In genomic region chr2:151777911-151778310, GRCh38 we compare ENCODE assay signal across 17 cellular contexts. TPM values are rescaled to one million over a fixed set of nuclear protein-coding genes. Genes with fewer than 3 reads are reported as not detected.
DNase-seq lines count a peak whose midpoint lies in the region; ATAC-seq, FAIRE-seq and TF ChIP-seq lines count a peak whose summit lies in the region.
"Had no signal": no experiment of that assay in that cellular context is flagged by ENCODE, and none has a peak within 500 bp of the region (broad histone marks: within the 10 kb centered on the region; RNA-seq: fewer than 3 reads in every experiment).

No MANE protein-coding gene starts in this region.

- TF ChIP-seq CTCF in astrocyte (IDR thresholded peaks at IDR 0.05; ENCODE audit: insufficient read depth, low read depth, low read length): no peak
- TF ChIP-seq CTCF in Calu3 (IDR thresholded peaks at IDR 0.05; ENCODE audit: unreplicated experiment): no peak

- no peaks in the 10 kb centered on the region for H3K9me3 Mint-ChIP-seq in activated CD4-positive, alpha-beta T cell treated with anti-CD3 and anti-CD28 coated beads, Interleukin-2, amount 10 ng/mL, durations not matched to agents 24 days and 14 days
- H3K9me3 Mint-ChIP-seq in astrocyte (ENCODE audit: unreplicated experiment): peaks cover 6% of the 10 kb centered on the region
- peaks cover 1% of the 10 kb centered on the region for H3K9me3 Mint-ChIP-seq in memory B cell
- H3K9me3 Mint-ChIP-seq in Calu3 (ENCODE audit: low read depth, unreplicated experiment): no peaks in the 10 kb centered on the region

- H3K9me3 ChIP-seq in astrocyte (ENCODE audit: insufficient read depth, low read depth, low read length): no peaks in the 10 kb centered on the region
- H3K9me3 ChIP-seq: A549, BLaER1 had no signal

- no peaks in the 10 kb centered on the region for H3K4me1 Mint-ChIP-seq in activated CD4-positive, alpha-beta T cell treated with anti-CD3 and anti-CD28 coated beads, Interleukin-2, amount 10 ng/mL, durations not matched to agents 24 days and 14 days
- peaks cover 3% of the 10 kb centered on the region for H3K4me1 Mint-ChIP-seq in astrocyte (ENCODE audit: low read depth, unreplicated experiment)
- H3K4me1 Mint-ChIP-seq in memory B cell: peaks cover 24% of the 10 kb centered on the region
- H3K4me1 Mint-ChIP-seq in Calu3 (ENCODE audit: low read depth, unreplicated experiment): peaks cover 9% of the 10 kb centered on the region
- H3K4me1 Mint-ChIP-seq: CD14-positive monocyte had no signal

- peak; percentile 14 for DNase-seq in activated CD4-positive, alpha-beta T cell treated with anti-CD3 and anti-CD28 coated beads, Interleukin-2, amount 10 ng/mL, durations not matched to agents 24 days and 14 days
- no peak for DNase-seq in activated CD4-positive, alpha-beta T cell treated with anti-CD3 and anti-CD28 coated beads for 48 hours
- DNase-seq in astrocyte (ENCODE audit: low read depth) (peak; percentile 57), memory B cell (ENCODE audit: low spot score in 2 of 2) (no peak), Calu3 (no peak)
- DNase-seq: CD4-positive, alpha-beta memory T cell; DMS79 treated with DMSO at 0.1 percent for 48 hours; GF-D8 had no signal

- H3K36me3 ChIP-seq in astrocyte (ENCODE audit: insufficient read depth, low read length): peaks cover 3% of the 10 kb centered on the region

- no peaks in the 10 kb centered on the region for H3K79me2 ChIP-seq in astrocyte (ENCODE audit: insufficient read depth, low read length)

- intact Hi-C loops in activated CD4-positive, alpha-beta T cell treated with anti-CD3 and anti-CD28 coated beads, Interleukin-2, amount 10 ng/mL, durations not matched to agents 24 days and 14 days (cut with micrococcal nuclease): no loop called here
- intact Hi-C loops in Calu3 (cut with micrococcal nuclease; ENCODE audit: unreplicated experiment): no loop called here

- H4K20me1 ChIP-seq in astrocyte (ENCODE audit: insufficient read depth, low read length): no peaks in the 10 kb centered on the region
- H4K20me1 ChIP-seq: BLaER1 had no signal

- H3K27ac Mint-ChIP-seq in activated CD4-positive, alpha-beta T cell treated with anti-CD3 and anti-CD28 coated beads, Interleukin-2, amount 10 ng/mL, durations not matched to agents 24 days and 14 days: no peak overlapping the region
- H3K27ac Mint-ChIP-seq in astrocyte (ENCODE audit: unreplicated experiment): no peak overlapping the region
- peak overlapping the region; percentile 88 for H3K27ac Mint-ChIP-seq in memory B cell
- no peak overlapping the region for H3K27ac Mint-ChIP-seq in Calu3 (ENCODE audit: unreplicated experiment)
- H3K27ac Mint-ChIP-seq: GM23338 had no signal

- H3K4me1 ChIP-seq in astrocyte (ENCODE audit: insufficient read depth, low read length): peaks cover 14% of the 10 kb centered on the region

- no TSS peak for BruUV-seq in Calu3 (replicated peaks; lab: Mats Ljungman, UMichigan)

- CTCF ChIA-PET in Calu3 (lab: Charles Lee): no interaction called here

- no peaks in the 10 kb centered on the region for H3K27me3 Mint-ChIP-seq in activated CD4-positive, alpha-beta T cell treated with anti-CD3 and anti-CD28 coated beads, Interleukin-2, amount 10 ng/mL, durations not matched to agents 24 days and 14 days
- H3K27me3 Mint-ChIP-seq in astrocyte (ENCODE audit: low read depth, unreplicated experiment) (no peaks in the 10 kb centered on the region), memory B cell (no peaks in the 10 kb centered on the region), Calu3 (ENCODE audit: unreplicated experiment) (no peaks in the 10 kb centered on the region)
- H3K27me3 Mint-ChIP-seq: CD4-positive, alpha-beta memory T cell had no signal

- H3K4me3 Mint-ChIP-seq in activated CD4-positive, alpha-beta T cell treated with anti-CD3 and anti-CD28 coated beads, Interleukin-2, amount 10 ng/mL, durations not matched to agents 24 days and 14 days: no peak overlapping the region
- H3K4me3 Mint-ChIP-seq in astrocyte (ENCODE audit: unreplicated experiment): no peak overlapping the region
- H3K4me3 Mint-ChIP-seq in memory B cell: no peak overlapping the region
- H3K4me3 Mint-ChIP-seq in Calu3 (ENCODE audit: low read depth, unreplicated experiment): no peak overlapping the region
- H3K4me3 Mint-ChIP-seq: CD14-positive monocyte; CD4-positive, alpha-beta memory T cell; GM23338 had no signal

- H3K27ac ChIP-seq in astrocyte (ENCODE audit: low read depth, low read length): no peak overlapping the region
- H3K27ac ChIP-seq: 22Rv1, A549, BLaER1, HL-60 had no signal

- no peak overlapping the region for H3K9ac ChIP-seq in astrocyte (ENCODE audit: low read length)
- H3K9ac ChIP-seq: BLaER1 had no signal

- no peak overlapping the region for H3K4me3 ChIP-seq in astrocyte (ENCODE audit: insufficient read depth, low read depth, low read length)
- H3K4me3 ChIP-seq: A549, BLaER1, GM23338 had no signal

- H2AFZ ChIP-seq in astrocyte (ENCODE audit: low read depth, low read length): no peak overlapping the region
- H2AFZ ChIP-seq: GM23338 had no signal

- no peak overlapping the region for H3K4me2 ChIP-seq in astrocyte (ENCODE audit: low read length)
- H3K4me2 ChIP-seq: A549, BLaER1, GM23338 had no signal

- no peaks in the 10 kb centered on the region for H3K27me3 ChIP-seq in astrocyte (ENCODE audit: insufficient read depth, low read length)
- H3K27me3 ChIP-seq: BLaER1 had no signal

- ATAC-seq in memory B cell (ENCODE audit: low read depth) (no peak), GM18519 (IDR thresholded peaks at IDR 0.05; ENCODE audit: low FRiP score, unreplicated experiment) (no peak), HG03139 (IDR thresholded peaks at IDR 0.05; ENCODE audit: unreplicated experiment) (no peak)

- no peak for FAIRE-seq in astrocyte (lab: Jason Lieb, UNC)
- FAIRE-seq: A549, H54 had no signal

- peaks cover 47% of the 10 kb centered on the region for H3K36me3 Mint-ChIP-seq in activated CD4-positive, alpha-beta T cell treated with anti-CD3 and anti-CD28 coated beads, Interleukin-2, amount 10 ng/mL, durations not matched to agents 24 days and 14 days (ENCODE audit: low read depth)
- H3K36me3 Mint-ChIP-seq in astrocyte (ENCODE audit: low read depth, unreplicated experiment) (peaks cover 35% of the 10 kb centered on the region), memory B cell (peaks cover 44% of the 10 kb centered on the region), Calu3 (ENCODE audit: insufficient read depth, unreplicated experiment) (peaks cover 23% of the 10 kb centered on the region)

RNA-seq across cellular contexts. Expression of gene NEB, which starts 43.6 kb away (rescaled TPM):
- 0.02 and 0.09 TPM in 2 replicates for total RNA-seq in activated CD4-positive, alpha-beta T cell treated with anti-CD3 and anti-CD28 coated beads, Interleukin-2, amount 10 ng/mL, durations not matched to agents 24 days and 14 days
- total RNA-seq in astrocyte: 0.82 and 0.94 TPM in 2 replicates
- 27.5 and 50.0 TPM in 2 replicates for total RNA-seq in Calu3 (2022)

RNA-seq across cellular contexts. Expression of gene ARL5A, which starts 50.3 kb away (rescaled TPM):
- 77.5 and 79.5 TPM in 2 replicates for total RNA-seq in activated CD4-positive, alpha-beta T cell treated with anti-CD3 and anti-CD28 coated beads, Interleukin-2, amount 10 ng/mL, durations not matched to agents 24 days and 14 days
- 65.6 and 69.7 TPM in 2 replicates for total RNA-seq in astrocyte
- total RNA-seq in Calu3 (2022): 45.0 and 53.7 TPM in 2 replicates

Comparison
In these comparisons a context has a peak if more than half of its experiments do, and no peak if none do; other contexts are left out.
1. DNase-seq: peak in activated CD4-positive, alpha-beta T cell treated with anti-CD3 and anti-CD28 coated beads, Interleukin-2, amount 10 ng/mL, durations not matched to agents 24 days and 14 days (single experiment) and astrocyte (single experiment); none in activated CD4-positive, alpha-beta T cell treated with anti-CD3 and anti-CD28 coated beads for 48 hours (single experiment), memory B cell (0 of 2) and Calu3 (single experiment).
2. RNA of gene NEB, which starts 43.6 kb away (total RNA-seq): 27.5 to 50.0 TPM in Calu3; 0.82 to 0.94 TPM in astrocyte and 0.02 to 0.09 TPM in activated CD4-positive, alpha-beta T cell treated with anti-CD3 and anti-CD28 coated beads, Interleukin-2, amount 10 ng/mL, durations not matched to agents 24 days and 14 days; every median in the first group is over 10 times any median in the second.